In the genomic region with DNA sequence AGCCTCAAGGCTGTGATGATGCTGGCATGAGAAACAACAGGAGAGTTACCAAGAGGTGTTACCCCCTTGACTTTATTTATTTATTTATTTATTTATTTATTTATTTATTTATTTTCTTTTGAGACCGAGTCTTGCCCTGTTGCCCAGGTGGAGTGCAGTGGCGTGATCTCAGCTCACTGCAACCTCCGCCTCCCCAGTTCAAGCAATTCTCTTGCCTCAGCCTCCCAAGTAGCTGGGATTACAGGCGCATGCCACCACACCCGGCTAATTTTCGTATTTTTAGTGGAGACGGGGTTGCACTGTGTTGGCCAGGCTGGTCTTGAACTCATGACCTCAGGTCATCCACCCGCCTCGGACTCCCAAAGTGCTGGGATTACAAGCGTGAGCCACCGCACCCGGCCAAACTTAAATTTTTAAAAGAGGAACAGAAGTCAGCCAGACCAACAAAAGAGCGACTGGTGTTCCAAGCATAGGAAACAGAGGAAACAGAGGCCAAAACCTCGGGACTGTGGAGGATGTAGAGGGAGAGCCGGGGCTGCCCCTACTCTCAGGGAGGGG, we compare ENCODE assay signal across 8 cellular contexts. TPM values are rescaled to one million over a fixed set of nuclear protein-coding genes. Genes with fewer than 3 reads are reported as not detected.
DNase-seq lines count a peak whose midpoint lies in the region; ATAC-seq and TF ChIP-seq lines count a peak whose summit lies in the region.
"Not testable (repeated sequence)": the region's sequence is repeated elsewhere in the genome, so short reads cannot be mapped to it uniquely, and the experiment has no call there.

No MANE protein-coding gene starts in this region.

- not testable (repeated sequence) for ATAC-seq in activated naive CD4-positive, alpha-beta T cell treated with anti-CD3 and anti-CD28 coated beads, Interleukin-2, amount 50 U/mL, for 72 hours

- peak overlapping the region; percentile 95 for H2AFZ ChIP-seq in SK-N-SH (ENCODE audit: low read depth)

- not testable (repeated sequence) for H3K9me3 ChIP-seq in SK-N-SH; stomach smooth muscle (ENCODE audit: control insufficient read depth in 2 of 2, low read length in 2 of 2)

- not testable (repeated sequence) for H3K9me3 Mint-ChIP-seq in CD14-positive monocyte; activated naive CD4-positive, alpha-beta T cell treated with anti-CD3 and anti-CD28 coated beads, Interleukin-2, amount 50 U/mL, for 72 hours; endothelial cell (ENCODE audit: unreplicated experiment); immature natural killer cell; neural crest cell

- POLR2A ChIA-PET in SK-N-SH (lab: Yijun Ruan, JAX): not testable (repeated sequence)

- H3K9me2 ChIP-seq in SK-N-SH: not testable (repeated sequence)

- not testable (repeated sequence) for TF ChIP-seq CTCF in CD14-positive monocyte (IDR thresholded peaks at IDR 0.05); HL-60 (IDR thresholded peaks at IDR 0.05; ENCODE audit: insufficient read depth, low read length); SK-N-SH (IDR thresholded peaks at IDR 0.05); endothelial cell (IDR thresholded peaks at IDR 0.05; ENCODE audit: unreplicated experiment); neural crest cell (conservative IDR thresholded peaks at IDR 0.05)

- H3K4me1 Mint-ChIP-seq in CD14-positive monocyte (peaks cover 14% of the 10 kb centered on the region), immature natural killer cell (peaks cover 16 to 25% of the 10 kb centered on the region in 2 donors), neural crest cell (peaks cover 17% of the 10 kb centered on the region)
- H3K4me1 Mint-ChIP-seq in endothelial cell (ENCODE audit: unreplicated experiment): not testable (repeated sequence)

- H4K20me1 ChIP-seq in SK-N-SH (ENCODE audit: insufficient read depth): not testable (repeated sequence)

- not testable (repeated sequence) for H3K27me3 ChIP-seq in HL-60 (ENCODE audit: insufficient read depth, poor library complexity, severe bottlenecking); SK-N-SH (ENCODE audit: insufficient read depth); stomach smooth muscle (ENCODE audit: control insufficient read depth in 1 of 2, insufficient read depth in 2 of 2, low read length in 2 of 2)

- not testable (repeated sequence) for H3K4me1 ChIP-seq in SK-N-SH (ENCODE audit: control insufficient read depth in 1 of 2, insufficient read depth in 2 of 2, low read depth in 1 of 2, low read length in 1 of 2); stomach smooth muscle (ENCODE audit: control insufficient read depth, insufficient read depth, low read length)

- not testable (repeated sequence) for H3K27me3 Mint-ChIP-seq in CD14-positive monocyte (ENCODE audit: low read depth in 3 of 3); endothelial cell (ENCODE audit: unreplicated experiment); immature natural killer cell (ENCODE audit: low read depth in 3 of 3); neural crest cell (ENCODE audit: low read depth)

- not testable (repeated sequence) for TF ChIP-seq EP300 in SK-N-SH (IDR thresholded peaks at IDR 0.05; ENCODE audit: borderline replicate concordance in 1 of 2, low read depth in 1 of 2, low read length in 1 of 2)

- H3K36me3 ChIP-seq in SK-N-SH (replicated peaks in 1 of 2; ENCODE audit: control insufficient read depth in 1 of 2, insufficient read depth in 2 of 2, low read length in 1 of 2); stomach smooth muscle (ENCODE audit: control insufficient read depth in 2 of 2, insufficient read depth in 2 of 2, low read length in 2 of 2): not testable (repeated sequence)

- H3K4me3 ChIP-seq in HL-60 (replicated peaks; ENCODE audit: insufficient read depth, low read length) (peak overlapping the region; percentile 49), SK-N-SH (ENCODE audit: low read depth in 2 of 2, low read length in 1 of 2) (peak overlapping the region in 1 of 2 experiments; percentile 61; a peak in 2 of 4 replicates), stomach smooth muscle (ENCODE audit: low read length in 2 of 2) (peak overlapping the region; percentile 62 to 82)

- TF ChIP-seq RAD21 in SK-N-SH (IDR thresholded peaks at IDR 0.05; ENCODE audit: low read length): not testable (repeated sequence)

- H3K9ac ChIP-seq in SK-N-SH: not testable (repeated sequence)
- peak overlapping the region in 1 of 2 donors; percentile 65 for H3K9ac ChIP-seq in stomach smooth muscle (ENCODE audit: low read length in 2 of 2)

- H3F3A ChIP-seq in SK-N-SH (replicated peaks; ENCODE audit: insufficient read depth): not testable (repeated sequence)

- CTCF ChIA-PET in SK-N-SH (lab: Yijun Ruan, JAX): not testable (repeated sequence)

- peak overlapping the region; percentile 89 to 98 for H3K4me3 Mint-ChIP-seq in CD14-positive monocyte
- H3K4me3 Mint-ChIP-seq in endothelial cell (ENCODE audit: unreplicated experiment): peak overlapping the region; percentile 94
- peak overlapping the region; percentile 91 to 97 (median 94) for H3K4me3 Mint-ChIP-seq in immature natural killer cell
- peak overlapping the region; percentile 89 for H3K4me3 Mint-ChIP-seq in neural crest cell

- H3K27ac ChIP-seq in HL-60 (replicated peaks): peak overlapping the region; percentile 77
- H3K27ac ChIP-seq in SK-N-SH (ENCODE audit: low read depth in 2 of 2, low read length in 1 of 2); stomach smooth muscle (ENCODE audit: low read length): not testable (repeated sequence)

- H3K27ac Mint-ChIP-seq in CD14-positive monocyte: peak overlapping the region; percentile 86 to 97 (median 94)
- H3K27ac Mint-ChIP-seq in activated naive CD4-positive, alpha-beta T cell treated with anti-CD3 and anti-CD28 coated beads, Interleukin-2, amount 50 U/mL, for 72 hours: peak overlapping the region; percentile 98 to 99
- peak overlapping the region; percentile 97 for H3K27ac Mint-ChIP-seq in endothelial cell (ENCODE audit: unreplicated experiment)
- H3K27ac Mint-ChIP-seq in immature natural killer cell: peak overlapping the region; percentile 98 to 99 (median 99)
- H3K27ac Mint-ChIP-seq in neural crest cell (ENCODE audit: unreplicated experiment): peak overlapping the region; percentile 96

- intact Hi-C loops in CD14-positive monocyte (cut with micrococcal nuclease): not testable (repeated sequence)

- H3K36me3 Mint-ChIP-seq in CD14-positive monocyte (peaks cover 0 to 12% of the 10 kb centered on the region in 2 donors), immature natural killer cell (peaks cover 0 to 11% (median 0%) of the 10 kb centered on the region in 3 donors)
- H3K36me3 Mint-ChIP-seq in activated naive CD4-positive, alpha-beta T cell treated with anti-CD3 and anti-CD28 coated beads, Interleukin-2, amount 50 U/mL, for 72 hours: peaks cover 20% of the 10 kb centered on the region in 2 donors
- H3K36me3 Mint-ChIP-seq in endothelial cell (ENCODE audit: low read depth, unreplicated experiment); neural crest cell (ENCODE audit: low read depth): not testable (repeated sequence)

- 97% methylated on average over 15 of the region's 15 CpGs for WGBS in SK-N-SH (ENCODE audit: low lambda C conversion rate)

- DNase-seq in CD14-positive monocyte (ENCODE audit: low spot score); HL-60 (ENCODE audit: low read depth in 1 of 2, low spot score in 1 of 2); SK-N-SH; activated naive CD4-positive, alpha-beta T cell treated with anti-CD3 and anti-CD28 coated beads, Interleukin-2, amount 50 U/mL, for 72 hours (ENCODE audit: low spot score in 2 of 2); endothelial cell (ENCODE audit: low spot score); immature natural killer cell; neural crest cell (ENCODE audit: low read depth, low spot score): not testable (repeated sequence)

- not testable (repeated sequence) for H3K79me2 ChIP-seq in SK-N-SH (ENCODE audit: insufficient read depth)

- H3K4me2 ChIP-seq in SK-N-SH: peak overlapping the region; percentile 75

RNA-seq across cellular contexts. Expression of a gene that starts 36.6 kb away (rescaled TPM):
- polyA plus RNA-seq in CD14-positive monocyte (under 1 TPM; 0.17 to 0.55 TPM), SK-N-SH (2012; rRNA removed) (9.2 and 16.1 TPM in 2 replicates), immature natural killer cell (10 to 100 TPM in 1 of 3 donors, under 1 TPM in 1, not detected in 1; 0.92 to 10.5 TPM)
- 4.6 and 5.3 TPM in 2 replicates for polyA plus RNA-seq in SK-N-SH (2012; cell fraction: cytosol; rRNA removed)
- 87.6 and 122 TPM in 2 replicates for polyA plus RNA-seq in SK-N-SH (2012; cell fraction: nucleus; rRNA removed)
- 100 to 1,000 TPM; 230 to 277 TPM for total RNA-seq in activated naive CD4-positive, alpha-beta T cell treated with anti-CD3 and anti-CD28 coated beads, Interleukin-2, amount 50 U/mL, for 72 hours
- total RNA-seq in endothelial cell (ENCODE audit: unreplicated experiment) (104 TPM), neural crest cell (100 and 113 TPM in 2 replicates)
